ENCODE assay signal across 1 cellular context in the genomic region with DNA sequence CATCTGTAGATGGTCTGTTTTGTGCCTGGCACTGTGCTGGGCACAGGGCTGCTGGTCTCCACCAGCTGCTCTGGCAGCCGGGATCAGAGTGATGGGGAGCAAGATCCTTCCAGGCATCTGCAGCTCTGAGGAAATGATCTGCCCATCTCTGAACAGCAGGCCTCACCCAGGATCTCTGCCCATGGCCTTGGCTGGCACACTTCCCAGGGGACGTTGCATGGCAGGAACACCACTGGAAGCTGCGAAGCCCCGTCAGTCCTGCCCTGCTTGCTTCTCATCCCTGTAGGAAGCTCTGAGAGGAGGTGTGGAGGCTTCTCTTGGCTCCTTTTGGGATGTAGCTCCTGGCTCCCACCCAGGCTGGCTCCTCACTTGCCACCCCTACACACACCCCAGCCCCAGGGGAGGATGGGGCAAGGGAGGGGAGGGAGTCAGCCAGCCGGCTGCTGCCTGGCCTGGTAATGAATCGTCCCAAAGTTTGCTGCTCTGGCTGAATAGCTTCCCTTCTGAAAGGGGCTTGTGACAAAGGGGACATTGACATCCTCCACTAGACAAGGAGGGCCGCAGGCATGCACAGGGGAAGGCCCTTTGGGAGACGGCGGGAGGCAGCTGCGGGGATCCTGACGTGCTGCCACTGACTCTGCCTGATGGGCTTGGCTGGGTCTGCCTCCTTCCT.
TF ChIP-seq lines count a peak whose summit lies in the region.

No MANE protein-coding gene starts in this region.

TF ChIP-seq in SK-N-SH, 30 proteins besides CTCF, POLR2A, EP300 and RAD21 (continued from another document):
- TF ChIP-seq, protein P1, sequence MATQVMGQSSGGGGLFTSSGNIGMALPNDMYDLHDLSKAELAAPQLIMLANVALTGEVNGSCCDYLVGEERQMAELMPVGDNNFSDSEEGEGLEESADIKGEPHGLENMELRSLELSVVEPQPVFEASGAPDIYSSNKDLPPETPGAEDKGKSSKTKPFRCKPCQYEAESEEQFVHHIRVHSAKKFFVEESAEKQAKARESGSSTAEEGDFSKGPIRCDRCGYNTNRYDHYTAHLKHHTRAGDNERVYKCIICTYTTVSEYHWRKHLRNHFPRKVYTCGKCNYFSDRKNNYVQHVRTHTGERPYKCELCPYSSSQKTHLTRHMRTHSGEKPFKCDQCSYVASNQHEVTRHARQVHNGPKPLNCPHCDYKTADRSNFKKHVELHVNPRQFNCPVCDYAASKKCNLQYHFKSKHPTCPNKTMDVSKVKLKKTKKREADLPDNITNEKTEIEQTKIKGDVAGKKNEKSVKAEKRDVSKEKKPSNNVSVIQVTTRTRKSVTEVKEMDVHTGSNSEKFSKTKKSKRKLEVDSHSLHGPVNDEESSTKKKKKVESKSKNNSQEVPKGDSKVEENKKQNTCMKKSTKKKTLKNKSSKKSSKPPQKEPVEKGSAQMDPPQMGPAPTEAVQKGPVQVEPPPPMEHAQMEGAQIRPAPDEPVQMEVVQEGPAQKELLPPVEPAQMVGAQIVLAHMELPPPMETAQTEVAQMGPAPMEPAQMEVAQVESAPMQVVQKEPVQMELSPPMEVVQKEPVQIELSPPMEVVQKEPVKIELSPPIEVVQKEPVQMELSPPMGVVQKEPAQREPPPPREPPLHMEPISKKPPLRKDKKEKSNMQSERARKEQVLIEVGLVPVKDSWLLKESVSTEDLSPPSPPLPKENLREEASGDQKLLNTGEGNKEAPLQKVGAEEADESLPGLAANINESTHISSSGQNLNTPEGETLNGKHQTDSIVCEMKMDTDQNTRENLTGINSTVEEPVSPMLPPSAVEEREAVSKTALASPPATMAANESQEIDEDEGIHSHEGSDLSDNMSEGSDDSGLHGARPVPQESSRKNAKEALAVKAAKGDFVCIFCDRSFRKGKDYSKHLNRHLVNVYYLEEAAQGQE (IDR thresholded peaks at IDR 0.05; ENCODE audit: low read depth, low read length): no peak
- TF ChIP-seq, protein P2, sequence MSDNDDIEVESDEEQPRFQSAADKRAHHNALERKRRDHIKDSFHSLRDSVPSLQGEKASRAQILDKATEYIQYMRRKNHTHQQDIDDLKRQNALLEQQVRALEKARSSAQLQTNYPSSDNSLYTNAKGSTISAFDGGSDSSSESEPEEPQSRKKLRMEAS (IDR thresholded peaks at IDR 0.05; ENCODE audit: low read depth): no peak
- TF ChIP-seq, protein P3, sequence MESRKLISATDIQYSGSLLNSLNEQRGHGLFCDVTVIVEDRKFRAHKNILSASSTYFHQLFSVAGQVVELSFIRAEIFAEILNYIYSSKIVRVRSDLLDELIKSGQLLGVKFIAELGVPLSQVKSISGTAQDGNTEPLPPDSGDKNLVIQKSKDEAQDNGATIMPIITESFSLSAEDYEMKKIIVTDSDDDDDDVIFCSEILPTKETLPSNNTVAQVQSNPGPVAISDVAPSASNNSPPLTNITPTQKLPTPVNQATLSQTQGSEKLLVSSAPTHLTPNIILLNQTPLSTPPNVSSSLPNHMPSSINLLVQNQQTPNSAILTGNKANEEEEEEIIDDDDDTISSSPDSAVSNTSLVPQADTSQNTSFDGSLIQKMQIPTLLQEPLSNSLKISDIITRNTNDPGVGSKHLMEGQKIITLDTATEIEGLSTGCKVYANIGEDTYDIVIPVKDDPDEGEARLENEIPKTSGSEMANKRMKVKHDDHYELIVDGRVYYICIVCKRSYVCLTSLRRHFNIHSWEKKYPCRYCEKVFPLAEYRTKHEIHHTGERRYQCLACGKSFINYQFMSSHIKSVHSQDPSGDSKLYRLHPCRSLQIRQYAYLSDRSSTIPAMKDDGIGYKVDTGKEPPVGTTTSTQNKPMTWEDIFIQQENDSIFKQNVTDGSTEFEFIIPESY (IDR thresholded peaks at IDR 0.05; ENCODE audit: borderline replicate concordance, low read depth): no peak
